21 cellular contexts compared by ENCODE assay signal in the genomic region with DNA sequence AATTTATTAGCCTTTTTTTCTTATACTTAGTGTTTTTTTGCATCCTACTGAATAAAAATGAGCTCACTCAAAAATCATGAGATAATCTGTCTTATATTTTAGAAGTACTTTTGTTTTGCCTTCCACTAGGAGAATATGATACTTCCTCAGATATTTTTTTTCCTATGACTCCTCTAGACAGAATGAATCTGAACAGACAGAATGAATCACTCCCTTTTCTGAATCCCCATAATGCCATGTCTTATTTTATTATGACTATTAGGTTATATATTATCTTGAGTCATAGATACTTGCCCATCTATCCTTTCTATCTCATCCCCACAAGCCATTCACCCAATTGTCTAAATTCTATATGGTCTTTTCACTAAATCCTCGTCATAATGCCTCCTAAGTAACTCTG.
"Had no signal": no experiment of that assay in that cellular context is flagged by ENCODE, and none has a peak within 500 bp of the region (broad histone marks: within the 10 kb centered on the region; RNA-seq: fewer than 3 reads in every experiment).

No MANE protein-coding gene starts in this region.

- DNase-seq: colonic mucosa; effector memory CD4-positive, alpha-beta T cell; erythroblast; head of caudate nucleus; left ventricle myocardium superior; lower lobe of right lung; natural killer cell; occipital lobe; ovary; posterior cingulate gyrus; psoas muscle; right cardiac atrium; sigmoid colon; spleen; stimulated activated CD4-positive, alpha-beta T cell treated with anti-CD3 and anti-CD28 coated beads, Interleukin-4, amount 100 ng/mL, for 4 hours; stimulated activated naive CD8-positive, alpha-beta T cell treated with anti-CD3 and anti-CD28 coated beads, Interleukin-15, Interleukin-2, amounts not matched to agents 100 U/mL and 50 U/mL, for 24 hours; upper lobe of left lung had no signal

- H3K27ac ChIP-seq: colonic mucosa, hepatocyte, lower lobe of right lung, ovary, psoas muscle, sigmoid colon, skin epidermis, spleen, thoracic aorta, tibial nerve, upper lobe of left lung had no signal
